12 cellular contexts compared by ENCODE assay signal in genomic region chr1:47224676-47225399, GRCh38.
DNase-seq lines count a peak whose midpoint lies in the region; ATAC-seq and TF ChIP-seq lines count a peak whose summit lies in the region.
"Had no signal": no experiment of that assay in that cellular context is flagged by ENCODE, and none has a peak within 500 bp of the region (broad histone marks: within the 10 kb centered on the region; RNA-seq: fewer than 3 reads in every experiment).

No MANE protein-coding gene starts in this region.

- no peak overlapping the region for H3K27ac Mint-ChIP-seq in stimulated activated memory B cell treated with anti-CD40 and anti-IgM and Interleukin-4, amounts not matched to agents 10 μg/mL and 1 μg/mL and 100 μg/mL, for 72 hours
- H3K27ac Mint-ChIP-seq: activated CD4-positive, alpha-beta memory T cell treated with anti-CD3 and anti-CD28 coated beads, Interleukin-2, amount 10 ng/mL, durations not matched to agents 7 days and 5 days; natural killer cell had no signal

- H3K36me3 ChIP-seq in iPS-20b (ENCODE audit: insufficient read depth, low read depth, low read length) = no peaks in the 10 kb centered on the region

- peaks cover 15% of the 10 kb centered on the region for H3K4me1 Mint-ChIP-seq in stimulated activated memory B cell treated with anti-CD40 and anti-IgM and Interleukin-4, amounts not matched to agents 10 μg/mL and 1 μg/mL and 100 μg/mL, for 72 hours

- H3K9ac ChIP-seq in iPS-20b (ENCODE audit: low read depth, low read length) = no peak overlapping the region

- H3K4me1 ChIP-seq in iPS-20b (ENCODE audit: insufficient read depth, low read length) = peaks cover 22% of the 10 kb centered on the region

- DNase-seq in NCI-H1417 (lab: John Stamatoyannopoulos, UW) = peak in 2 of 3 experiments; percentile 58 to 59
- DNase-seq in NCI-H1417 treated with DMSO at 0.1 percent for 48 hours (lab: John Stamatoyannopoulos, UW) = no peak
- no peak for DNase-seq in OCI-M2 (lab: John Stamatoyannopoulos, UW; ENCODE audit: unreplicated experiment)
- DNase-seq: activated CD4-positive, alpha-beta memory T cell treated with anti-CD3 and anti-CD28 coated beads, Interleukin-2, amount 10 ng/mL, durations not matched to agents 7 days and 5 days; EL; natural killer cell; stimulated activated CD4-positive, alpha-beta T cell treated with anti-CD3 and anti-CD28 coated beads, Interleukin-2, amount 100 ng/mL, for 48 hours had no signal

- peak overlapping the region; percentile 28; the same call in 1 of the 2 replicates for H3K4me3 ChIP-seq in iPS-20b (ENCODE audit: low read length)

- peaks cover 100% of the 10 kb centered on the region for H3K27me3 ChIP-seq in iPS-20b (ENCODE audit: insufficient read depth, low read length)

- ATAC-seq in SK-N-SH treated with all-trans-retinoic acid at 6 μM for 48 hours = peak; percentile 31
- peak; percentile 36 for ATAC-seq in stimulated activated memory B cell treated with anti-CD40 and anti-IgM and Interleukin-4, amounts not matched to agents 10 μg/mL and 1 μg/mL and 100 μg/mL, for 72 hours
- ATAC-seq in HG03108 (IDR thresholded peaks at IDR 0.05; ENCODE audit: unreplicated experiment) = no peak
- no peak for ATAC-seq in GM18907 (IDR thresholded peaks at IDR 0.05; ENCODE audit: unreplicated experiment)

- H3K9me3 Mint-ChIP-seq in stimulated activated memory B cell treated with anti-CD40 and anti-IgM and Interleukin-4, amounts not matched to agents 10 μg/mL and 1 μg/mL and 100 μg/mL, for 72 hours = no peaks in the 10 kb centered on the region
- H3K9me3 Mint-ChIP-seq: activated CD4-positive, alpha-beta memory T cell treated with anti-CD3 and anti-CD28 coated beads, Interleukin-2, amount 10 ng/mL, durations not matched to agents 7 days and 5 days; natural killer cell had no signal

- no peak overlapping the region for H3K4me3 Mint-ChIP-seq in stimulated activated memory B cell treated with anti-CD40 and anti-IgM and Interleukin-4, amounts not matched to agents 10 μg/mL and 1 μg/mL and 100 μg/mL, for 72 hours
- H3K4me3 Mint-ChIP-seq: activated CD4-positive, alpha-beta memory T cell treated with anti-CD3 and anti-CD28 coated beads, Interleukin-2, amount 10 ng/mL, durations not matched to agents 7 days and 5 days had no signal

- peaks cover 8% of the 10 kb centered on the region; the same call in 1 of the 2 replicates for H3K9me3 ChIP-seq in iPS-20b (ENCODE audit: insufficient read depth, low read depth, low read length)

- H3K27ac ChIP-seq in iPS-20b (ENCODE audit: low read length) = no peak overlapping the region

- peaks cover 10% of the 10 kb centered on the region for H3K27me3 Mint-ChIP-seq in stimulated activated memory B cell treated with anti-CD40 and anti-IgM and Interleukin-4, amounts not matched to agents 10 μg/mL and 1 μg/mL and 100 μg/mL, for 72 hours

- no peaks in the 10 kb centered on the region for H3K36me3 Mint-ChIP-seq in stimulated activated memory B cell treated with anti-CD40 and anti-IgM and Interleukin-4, amounts not matched to agents 10 μg/mL and 1 μg/mL and 100 μg/mL, for 72 hours
- H3K36me3 Mint-ChIP-seq: natural killer cell had no signal

TF ChIP-seq in SK-N-SH treated with all-trans-retinoic acid at 6 μM for 48 hours, 23 proteins besides CTCF, POLR2A, EP300 and RAD21:
- TF ChIP-seq TCF4 (CRISPR knock-in tag; IDR thresholded peaks at IDR 0.05; ENCODE audit: borderline replicate concordance) (no peak), ARNTL (CRISPR knock-in tag; IDR thresholded peaks at IDR 0.05; ENCODE audit: borderline replicate concordance, low read depth) (no peak), ISL1 (CRISPR knock-in tag; IDR thresholded peaks at IDR 0.05) (no peak), ZC3H10 (CRISPR knock-in tag; IDR thresholded peaks at IDR 0.05) (no peak), CSDC2 (CRISPR knock-in tag; IDR thresholded peaks at IDR 0.05) (no peak), SNAI2 (CRISPR knock-in tag; IDR thresholded peaks at IDR 0.05) (no peak), BACH2 (CRISPR knock-in tag; IDR thresholded peaks at IDR 0.05; ENCODE audit: borderline replicate concordance) (no peak), OSR1 (CRISPR knock-in tag; IDR thresholded peaks at IDR 0.05) (no peak), TOX (CRISPR knock-in tag; IDR thresholded peaks at IDR 0.05; ENCODE audit: borderline replicate concordance) (no peak), CSRNP3 (CRISPR knock-in tag; IDR thresholded peaks at IDR 0.05) (no peak)

Comparison
In these comparisons a context has a peak if more than half of its experiments do, and no peak if none do; other contexts are left out.
1. DNase-seq: peak in NCI-H1417 (2 of 3); none in NCI-H1417 treated with DMSO at 0.1 percent for 48 hours (single experiment) and OCI-M2 (single experiment).
2. ATAC-seq: peak in SK-N-SH treated with all-trans-retinoic acid at 6 μM for 48 hours (single experiment) and stimulated activated memory B cell treated with anti-CD40 and anti-IgM and Interleukin-4, amounts not matched to agents 10 μg/mL and 1 μg/mL and 100 μg/mL, for 72 hours (single experiment); none in HG03108 (single experiment) and GM18907 (single experiment).